Comparison of ENCODE assay signal across 21 cellular contexts in genomic region chr18:10424576-10425314, GRCh38. TPM values are rescaled to one million over a fixed set of nuclear protein-coding genes. Genes with fewer than 3 reads are reported as not detected.
DNase-seq lines count a peak whose midpoint lies in the region; ATAC-seq and TF ChIP-seq lines count a peak whose summit lies in the region.
"Had no signal": no experiment of that assay in that cellular context is flagged by ENCODE, and none has a peak within 500 bp of the region (broad histone marks: within the 10 kb centered on the region; RNA-seq: fewer than 3 reads in every experiment).

No MANE protein-coding gene starts in this region.

- no peak overlapping the region for H3K27ac Mint-ChIP-seq in osteocyte (ENCODE audit: unreplicated experiment)
- H3K27ac Mint-ChIP-seq: activated CD8-positive, alpha-beta T cell treated with anti-CD3 and anti-CD28 coated beads, Interleukin-2, amount 10 ng/mL, durations not matched to agents 7 days and 5 days; activated T-cell treated with anti-CD3 and anti-CD28 coated beads, Interleukin-2, amount 50 U/mL, for 24 hours; B cell had no signal

- no peak overlapping the region for H3K4me3 Mint-ChIP-seq in osteocyte (ENCODE audit: unreplicated experiment)
- H3K4me3 Mint-ChIP-seq: activated CD8-positive, alpha-beta T cell treated with anti-CD3 and anti-CD28 coated beads, Interleukin-2, amount 10 ng/mL, durations not matched to agents 7 days and 5 days; activated T-cell treated with anti-CD3 and anti-CD28 coated beads, Interleukin-2, amount 50 U/mL, for 24 hours; B cell; central memory CD8-positive, alpha-beta T cell had no signal

- H3K9me3 Mint-ChIP-seq in osteocyte (ENCODE audit: unreplicated experiment) = peaks cover 9% of the 10 kb centered on the region
- H3K9me3 Mint-ChIP-seq: activated T-cell treated with anti-CD3 and anti-CD28 coated beads, Interleukin-2, amount 50 U/mL, for 24 hours; central memory CD8-positive, alpha-beta T cell had no signal

- H3K4me1 Mint-ChIP-seq in osteocyte (ENCODE audit: unreplicated experiment) = no peaks in the 10 kb centered on the region
- H3K4me1 Mint-ChIP-seq: B cell; central memory CD8-positive, alpha-beta T cell had no signal

- TF ChIP-seq CTCF in right atrium auricular region (IDR thresholded peaks at IDR 0.05) = no peak
- no peak for TF ChIP-seq CTCF in heart left ventricle (IDR thresholded peaks at IDR 0.05)
- no peak for TF ChIP-seq CTCF in osteocyte (IDR thresholded peaks at IDR 0.05)
- TF ChIP-seq CTCF in uterus (IDR thresholded peaks at IDR 0.05) = no peak

- WGBS in heart left ventricle, 4 donors = 50 to 68% (median 58%) methylated on average over 7 of the region's 7 CpGs

- H3K27ac ChIP-seq in right atrium auricular region (peak overlapping the region in 1 of 2 donors; percentile 3), heart left ventricle (peak overlapping the region in 2 of 12 donors; percentile 12 to 29), uterus (peak overlapping the region; percentile 16 to 31)
- H3K27ac ChIP-seq: 22Rv1, epithelial cell of prostate had no signal

- no peak for TF ChIP-seq POLR2A in heart left ventricle (IDR thresholded peaks at IDR 0.05)
- TF ChIP-seq POLR2A in uterus (IDR thresholded peaks at IDR 0.05) = no peak

- ATAC-seq in Right ventricle myocardium inferior (peak; percentile 80), heart left ventricle (peak in 3 of 4 donors; percentile 49 to 66 (median 55)), esophagus mucosa (no peak), GM19395 (IDR thresholded peaks at IDR 0.05; ENCODE audit: unreplicated experiment) (no peak)
- ATAC-seq: activated CD4-positive, CD25-positive, alpha-beta regulatory T cell treated with anti-CD3 and anti-CD28 coated beads, Interleukin-2, amount 50 U/mL, for 24 hours; activated CD8-positive, alpha-beta T cell treated with anti-CD3 and anti-CD28 coated beads, Interleukin-2, amount 10 ng/mL, durations not matched to agents 7 days and 5 days had no signal

- H3K9me3 ChIP-seq in right atrium auricular region = no peaks in the 10 kb centered on the region
- peaks cover 0 to 5% (median 0%) of the 10 kb centered on the region in 12 donors for H3K9me3 ChIP-seq in heart left ventricle
- H3K9me3 ChIP-seq in uterus = no peaks in the 10 kb centered on the region

- H3K4me1 ChIP-seq in right atrium auricular region (peaks cover 0 to 3% of the 10 kb centered on the region in 2 donors), heart left ventricle (peaks cover 0 to 16% (median 6%) of the 10 kb centered on the region in 12 donors), uterus (no peaks in the 10 kb centered on the region)

- peaks cover 42% of the 10 kb centered on the region for H3K27me3 Mint-ChIP-seq in osteocyte (ENCODE audit: unreplicated experiment)

- peak; percentile 76 for DNase-seq in Right ventricle myocardium inferior (ENCODE audit: missing footprints)
- DNase-seq in right atrium auricular region (ENCODE audit: low spot score) = no peak
- DNase-seq in heart left ventricle = peak in 1 of 5 donors; percentile 45
- peak; percentile 38 for DNase-seq in osteocyte (ENCODE audit: extremely low spot score, unreplicated experiment)
- DNase-seq in uterus = peak; percentile 60 to 76
- DNase-seq in midbrain (lab: John Stamatoyannopoulos, UW) = no peak
- DNase-seq: activated CD8-positive, alpha-beta T cell treated with anti-CD3 and anti-CD28 coated beads, Interleukin-2, amount 10 ng/mL, durations not matched to agents 7 days and 5 days; activated naive CD4-positive, alpha-beta T cell; activated T-cell treated with anti-CD3 and anti-CD28 coated beads, Interleukin-2, amount 50 U/mL, for 24 hours; amygdala; NCI-H1694 treated with DMSO at 0.1 percent for 48 hours; NCI-H2227 treated with DMSO at 0.1 percent for 48 hours; SHP77 treated with DMSO at 0.1 percent for 48 hours; stimulated activated naive CD4-positive, alpha-beta T cell had no signal

- H3K36me3 ChIP-seq in right atrium auricular region (no peaks in the 10 kb centered on the region), heart left ventricle (no peaks in the 10 kb centered on the region), uterus (no peaks in the 10 kb centered on the region)

- no peak overlapping the region for H3K4me3 ChIP-seq in right atrium auricular region
- no peak overlapping the region for H3K4me3 ChIP-seq in heart left ventricle
- no peak overlapping the region for H3K4me3 ChIP-seq in uterus

- no peaks in the 10 kb centered on the region for H3K36me3 Mint-ChIP-seq in osteocyte (ENCODE audit: unreplicated experiment)

- intact Hi-C loops in Right ventricle myocardium inferior (cut with DNase I) = no loop called here
- intact Hi-C loops in heart left ventricle (cut with DNase I) = no loop called here
- intact Hi-C loops in uterus (cut with DNase I; ENCODE audit: low total_unique reads) = no loop called here

- no peaks in the 10 kb centered on the region for H3K27me3 ChIP-seq in right atrium auricular region
- H3K27me3 ChIP-seq in heart left ventricle = peaks cover 0 to 3% (median 0%) of the 10 kb centered on the region in 9 donors
- H3K27me3 ChIP-seq in uterus = no peaks in the 10 kb centered on the region

RNA-seq across cellular contexts. Expression of gene APCDD1, which starts 29.7 kb away (rescaled TPM):
- total RNA-seq in Right ventricle myocardium inferior = 34.5 TPM
- 10 to 100 TPM; 53.3 to 73.2 TPM for total RNA-seq in right atrium auricular region
- total RNA-seq in heart left ventricle = 10 to 100 TPM in 7 of 9 donors, 1 to 10 TPM in 2; 7.5 to 65.4 (median 15.7) TPM
- 10 to 100 TPM; 10.4 to 23.6 TPM for polyA plus RNA-seq in heart left ventricle
- 1.4 and 2.6 TPM in 2 replicates for total RNA-seq in osteocyte
- total RNA-seq in uterus = 100 to 1,000 TPM in 3 of 4 donors, 1 to 10 TPM in 1; 8.2 to 288 (median 113) TPM
- total RNA-seq in esophagus mucosa = 42.2 TPM
- total RNA-seq: activated CD8-positive, alpha-beta T cell treated with anti-CD3 and anti-CD28 coated beads, Interleukin-2, amount 10 ng/mL, durations not matched to agents 7 days and 5 days had no signal

Comparison
In these comparisons a context has a peak if more than half of its experiments do, and no peak if none do; other contexts are left out.
1. DNase-seq: peak in Right ventricle myocardium inferior (single experiment), osteocyte (single experiment) and uterus (2 of 2); none in right atrium auricular region (single experiment) and midbrain (single experiment).
2. ATAC-seq: peak in Right ventricle myocardium inferior (single experiment) and heart left ventricle (3 of 4); none in esophagus mucosa (single experiment) and GM19395 (single experiment).